In genomic region chr6:15662246-15663056, GRCh38 we compare ENCODE assay signal across 8 cellular contexts. TPM values are rescaled to one million over a fixed set of nuclear protein-coding genes. Genes with fewer than 3 reads are reported as not detected.
DNase-seq lines count a peak whose midpoint lies in the region; ATAC-seq and TF ChIP-seq lines count a peak whose summit lies in the region.

TSS of gene DTNBP1 (minus strand) at chr6:15663028. CDS start at chr6:15662869, 159 bp downstream.

- H3K9ac ChIP-seq in MM.1S (ENCODE audit: low read length), result peak within 1 kb of the TSS; percentile 79

- H3K27me3 ChIP-seq in MM.1S (replicated peaks; ENCODE audit: insufficient read depth, low read length) (no peaks in the 10 kb centered on the region), ascending aorta (no peaks in the 10 kb centered on the region)

- H3K27ac ChIP-seq in MM.1S (ENCODE audit: low read length) (peak within 1 kb of the TSS; percentile 79), ascending aorta (peak within 1 kb of the TSS; percentile 64 to 82)

- H3K9me3 ChIP-seq in MM.1S (replicated peaks; ENCODE audit: insufficient read depth, low read length), result no peaks in the 10 kb centered on the region
- no peaks in the 10 kb centered on the region for H3K9me3 ChIP-seq in ascending aorta

- H3K4me1 ChIP-seq in MM.1S (ENCODE audit: low read length), result peaks cover 14% of the 10 kb centered on the region
- peaks cover 3 to 6% of the 10 kb centered on the region in 2 donors for H3K4me1 ChIP-seq in ascending aorta

- no peaks in the 10 kb centered on the region; the same call in 1 of the 2 replicates for H3K36me3 ChIP-seq in MM.1S (replicated peaks; ENCODE audit: insufficient read depth, low read length)
- H3K36me3 ChIP-seq in ascending aorta, result no peaks in the 10 kb centered on the region

- no peaks in the 10 kb centered on the region for H3K9me2 ChIP-seq in MM.1S (replicated peaks; ENCODE audit: insufficient read depth, low read length)

- H3K79me2 ChIP-seq in MM.1S (ENCODE audit: low read length), result peaks cover 33% of the 10 kb centered on the region

- H3F3A ChIP-seq in MM.1S (ENCODE audit: insufficient read depth, low read length), result peaks cover 16% of the 10 kb centered on the region; the same call in 1 of the 2 replicates

- H3K4me2 ChIP-seq in MM.1S (ENCODE audit: low read depth, low read length), result peak within 1 kb of the TSS; percentile 95

- no peaks in the 10 kb centered on the region for H4K20me1 ChIP-seq in MM.1S (ENCODE audit: insufficient read depth, low read length)

- peak; percentile 96 for ATAC-seq in sciatic nerve

- peak within 1 kb of the TSS; percentile 74 for H2AFZ ChIP-seq in MM.1S (ENCODE audit: low read length)

- DNase-seq in HCEC 1CT, result peak; percentile 22
- DNase-seq in MM.1S, result peak; percentile 91
- DNase-seq in T-helper 22 cell (ENCODE audit: low read depth), result peak; percentile 62
- DNase-seq in ascending aorta (ENCODE audit: low spot score in 2 of 2), result peak in 1 of 2 donors; percentile 91
- DNase-seq in hypothalamus (lab: John Stamatoyannopoulos, UW), result peak; percentile 30 to 91 (median 75)
- DNase-seq in sciatic nerve (ENCODE audit: low spot score), result peak; percentile 90
- DNase-seq in foreskin melanocyte, result no peak

- H3K4me3 ChIP-seq in GM12875 (ENCODE audit: low read depth, low read length), result peak within 1 kb of the TSS; percentile 64
- H3K4me3 ChIP-seq in MM.1S (ENCODE audit: low read length), result peak within 1 kb of the TSS; percentile 82
- H3K4me3 ChIP-seq in ascending aorta, result peak within 1 kb of the TSS; percentile 70 to 94

- TF ChIP-seq CTCF in GM12875 (IDR thresholded peaks at IDR 0.05; ENCODE audit: borderline replicate concordance, insufficient read depth, low read depth, low read length) (no peak), MM.1S (IDR thresholded peaks at IDR 0.05; ENCODE audit: low read length) (no peak), ascending aorta (IDR thresholded peaks at IDR 0.05) (no peak)

- intact Hi-C loops in ascending aorta (cut with DNase I), result loop anchor here (2.0 to 10.0 kb wide), 2 partner anchors 418 to 1042 kb away; no protein-coding TSS in a partner anchor
- intact Hi-C loops in sciatic nerve (cut with DNase I), result no loop called here

RNA-seq across cellular contexts. Expression of gene DTNBP1, which starts in this region (rescaled TPM):
- total RNA-seq in ascending aorta (5.6 TPM), sciatic nerve (25.3 TPM)
